In genomic region chr12:12333980-12334709, GRCh38 we compare ENCODE assay signal across 8 cellular contexts.
DNase-seq lines count a peak whose midpoint lies in the region; ATAC-seq and TF ChIP-seq lines count a peak whose summit lies in the region.

No MANE protein-coding gene starts in this region.

- peaks cover 46% of the 10 kb centered on the region for H3K4me1 ChIP-seq in mucosa of stomach (ENCODE audit: control insufficient read depth, insufficient read depth, low read length)

- ATAC-seq in HG02610 (IDR thresholded peaks at IDR 0.05; ENCODE audit: unreplicated experiment): no peak

- H3K9me3 ChIP-seq in mucosa of stomach (ENCODE audit: control insufficient read depth, low read length): no peaks in the 10 kb centered on the region

- CTCF ChIA-PET in HEK293T (lab: Yijun Ruan, JAX): interaction anchor here (0.5 to 1.7 kb wide), 10 partner anchors 9 to 401 kb away, joined by 3 to 17 read pairs (median 3); partner anchors contain the start of gene MANSC1

- H3K9ac ChIP-seq in mucosa of stomach (ENCODE audit: low read length): no peak overlapping the region

- peaks cover 6% of the 10 kb centered on the region for H3K36me3 ChIP-seq in mucosa of stomach (ENCODE audit: control insufficient read depth, insufficient read depth, low read length)

- H3K27ac ChIP-seq in substantia nigra (ENCODE audit: low read depth, low read length, poor library complexity, severe bottlenecking): peak overlapping the region; percentile 67

- peak; percentile 96 for DNase-seq in DMS53 (lab: John Stamatoyannopoulos, UW)
- DNase-seq in HEK293T (ENCODE audit: extremely low spot score): peak; percentile 77
- peak; percentile 39 for DNase-seq in NCI-H510A (lab: John Stamatoyannopoulos, UW)
- peak; percentile 40 to 44 for DNase-seq in activated CD4-positive, alpha-beta T cell treated with anti-CD3 and anti-CD28 coated beads, Interleukin-2, amount 50 U/mL, for 4 hours
- peak; percentile 39 for DNase-seq in effector CD4-positive, alpha-beta T cell
- peak in 25 of 49 donors; percentile 3 to 44 (median 14) for DNase-seq in substantia nigra (lab: John Stamatoyannopoulos, UW)

- POLR2A ChIA-PET in HEK293T (lab: Yijun Ruan, JAX): interaction anchor here (1.8 kb wide), 1 partner anchor 25 kb away, joined by 5 read pairs; no protein-coding TSS in a partner anchor

- no peaks in the 10 kb centered on the region for H3K27me3 ChIP-seq in mucosa of stomach (ENCODE audit: control insufficient read depth, insufficient read depth, low read length)

- H3K4me3 ChIP-seq in mucosa of stomach (ENCODE audit: low read length): peak overlapping the region; percentile 2

TF ChIP-seq in HEK293T, 16 proteins besides CTCF, POLR2A, EP300 and RAD21:
- TF ChIP-seq ELF4 (IDR thresholded peaks at IDR 0.05) (no peak), PKNOX1 (IDR thresholded peaks at IDR 0.05) (peak; percentile 92)

Comparison
In these comparisons a context has a peak if more than half of its experiments do, and no peak if none do; other contexts are left out.
1. DNase-seq: peak in every context shown above with its lines; median percentile 96 in DMS53; 77 in HEK293T; 42 in activated CD4-positive, alpha-beta T cell treated with anti-CD3 and anti-CD28 coated beads, Interleukin-2, amount 50 U/mL, for 4 hours; 39 in NCI-H510A; 39 in effector CD4-positive, alpha-beta T cell; 14 in substantia nigra.